In genomic region chrX:92298067-92298466, GRCh38 we compare ENCODE assay signal across 6 cellular contexts.
A peak's percentile ranks its signal among the peaks of the same experiment; 100 is the strongest.
DNase-seq lines count a peak whose midpoint lies in the region; FAIRE-seq and TF ChIP-seq lines count a peak whose summit lies in the region.
"Not testable (repeated sequence)": the region's sequence is repeated elsewhere in the genome, so short reads cannot be mapped to it uniquely, and the experiment has no call there.

No MANE protein-coding gene starts in this region.

- not testable (repeated sequence) for H2AFZ ChIP-seq in keratinocyte (ENCODE audit: control insufficient read depth, low read length)

- TF ChIP-seq CTCF in epithelial cell of esophagus (IDR thresholded peaks at IDR 0.05; ENCODE audit: insufficient read depth, low read depth, low read length, missing control alignments); fibroblast of mammary gland (conservative IDR thresholded peaks at IDR 0.05; ENCODE audit: control insufficient read depth, insufficient read depth, low read depth, low read length); keratinocyte (optimal IDR thresholded peaks at IDR 0.05 in 1 of 3, IDR thresholded peaks at IDR 0.05 in 1 of 3, conservative IDR thresholded peaks at IDR 0.05 in 1 of 3; ENCODE audit: extremely low read depth in 1 of 3, insufficient read depth in 2 of 3, low read length in 3 of 3): not testable (repeated sequence)

- FAIRE-seq in keratinocyte (lab: Jason Lieb, UNC): peak; percentile 78

- not testable (repeated sequence) for H4K20me1 ChIP-seq in keratinocyte (ENCODE audit: control insufficient read depth, extremely low read depth, insufficient read depth, low read length)

- not testable (repeated sequence) for H3K4me1 ChIP-seq in keratinocyte (ENCODE audit: control insufficient read depth, extremely low read depth, insufficient read depth, low read length)

- not testable (repeated sequence) for H3K36me3 ChIP-seq in MG63; keratinocyte (ENCODE audit: control insufficient read depth in 2 of 2, extremely low read depth in 1 of 2, insufficient read depth in 2 of 2, low read length in 2 of 2)

- H3K79me2 ChIP-seq in keratinocyte (ENCODE audit: control insufficient read depth, insufficient read depth, low read length): not testable (repeated sequence)

- not testable (repeated sequence) for H3K4me3 ChIP-seq in MG63; epithelial cell of esophagus (ENCODE audit: low read length); fibroblast of mammary gland (ENCODE audit: control insufficient read depth, low read depth, low read length); keratinocyte (ENCODE audit: control insufficient read depth in 2 of 3, extremely low read depth in 1 of 3, insufficient read depth in 2 of 3, low read depth in 1 of 3, low read length in 3 of 3)

- not testable (repeated sequence) for H3K27ac ChIP-seq in keratinocyte (ENCODE audit: control insufficient read depth, insufficient read depth, low read length)

- not testable (repeated sequence) for H3K9me1 ChIP-seq in keratinocyte (ENCODE audit: control insufficient read depth, extremely low read depth, insufficient read depth, low read length)

- not testable (repeated sequence) for H3K4me2 ChIP-seq in keratinocyte (ENCODE audit: control insufficient read depth, extremely low read depth, insufficient read depth, low read depth, low read length)

- DNase-seq in DMS53 (lab: John Stamatoyannopoulos, UW) (peak; percentile 7), MG63 (peak; percentile 0), RKO (ENCODE audit: low spot score) (peak; percentile 53), epithelial cell of esophagus (ENCODE audit: low read depth) (peak; percentile 0), fibroblast of mammary gland (ENCODE audit: low read depth) (peak; percentile 0)
- not testable (repeated sequence) for DNase-seq in keratinocyte (ENCODE audit: low read depth, low spot score)

- not testable (repeated sequence) for H3K9me3 ChIP-seq in MG63; keratinocyte (ENCODE audit: control insufficient read depth, low read depth, low read length)

- dilution Hi-C loops in keratinocyte (cut with MboI; ENCODE audit: extremely low pct_ligation_motif_present, low sequenced_read_pairs): not testable (repeated sequence)

- H3K9ac ChIP-seq in keratinocyte (ENCODE audit: control insufficient read depth, extremely low read depth, insufficient read depth, low read length): not testable (repeated sequence)

- H3K27me3 ChIP-seq in MG63; keratinocyte (ENCODE audit: control insufficient read depth, extremely low read depth, insufficient read depth, low read length): not testable (repeated sequence)
